ENCODE assay signal across 8 cellular contexts in genomic region chr1:1906185-1907097, GRCh38. TPM values are rescaled to one million over a fixed set of nuclear protein-coding genes. Genes with fewer than 3 reads are reported as not detected.
DNase-seq lines count a peak whose midpoint lies in the region; ATAC-seq and TF ChIP-seq lines count a peak whose summit lies in the region.

No MANE protein-coding gene starts in this region.

- H3K4me3 ChIP-seq in Loucy (ENCODE audit: low read length, poor library complexity, severe bottlenecking): no peak overlapping the region
- no peak overlapping the region for H3K4me3 ChIP-seq in trophoblast cell (ENCODE audit: low read depth, low read length)
- H3K4me3 ChIP-seq in upper lobe of right lung: no peak overlapping the region

- no peak overlapping the region for H3K4ac ChIP-seq in trophoblast cell (ENCODE audit: low read depth, low read length)

- H4K8ac ChIP-seq in trophoblast cell (ENCODE audit: low read depth, low read length): no peak overlapping the region

- peak; percentile 87 for ATAC-seq in SK-N-SH treated with all-trans-retinoic acid at 6 μM for 48 hours
- ATAC-seq in upper lobe of right lung: peak; percentile 77
- no peak for ATAC-seq in HG03095 (IDR thresholded peaks at IDR 0.05; ENCODE audit: unreplicated experiment)

- H3K9ac ChIP-seq in Loucy (ENCODE audit: low read depth, low read length, poor library complexity, severe bottlenecking) (peak overlapping the region; percentile 58), trophoblast cell (ENCODE audit: low read length) (no peak overlapping the region)

- H3K23ac ChIP-seq in trophoblast cell (ENCODE audit: low read length): no peak overlapping the region

- peak overlapping the region; percentile 10 for H2BK12ac ChIP-seq in trophoblast cell (ENCODE audit: low read length)

- H3K79me2 ChIP-seq in Loucy (ENCODE audit: insufficient read depth, low read length): no peaks in the 10 kb centered on the region
- peaks cover 8% of the 10 kb centered on the region for H3K79me2 ChIP-seq in trophoblast cell (ENCODE audit: control insufficient read depth, insufficient read depth, low read length, poor library complexity)

- DNase-seq in DMS53 treated with DMSO at 0.1 percent for 48 hours (lab: John Stamatoyannopoulos, UW; ENCODE audit: unreplicated experiment) (peak; percentile 63), glutamatergic neuron (peak; percentile 92), trophoblast cell (peak; percentile 85 to 93), upper lobe of right lung (peak; percentile 91)

- no peaks in the 10 kb centered on the region for H3K36me3 Mint-ChIP-seq in activated naive CD4-positive, alpha-beta T cell treated with anti-CD3 and anti-CD28 coated beads, Interleukin-2, amount 50 U/mL, for 24 hours
- H3K36me3 Mint-ChIP-seq in glutamatergic neuron (ENCODE audit: unreplicated experiment): no peaks in the 10 kb centered on the region

- H3K14ac ChIP-seq in trophoblast cell (ENCODE audit: low read length): no peak overlapping the region

- intact Hi-C loops in upper lobe of right lung (cut with DNase I): no loop called here

- no CpG with 5 or more reads among the region's 15 CpGs for WGBS in trophoblast cell (ENCODE audit: extremely low coverage, insufficient coverage, insufficient read length)

- no peaks in the 10 kb centered on the region for H3K36me3 ChIP-seq in Loucy (ENCODE audit: insufficient read depth, low read length)
- no peaks in the 10 kb centered on the region for H3K36me3 ChIP-seq in trophoblast cell (ENCODE audit: control insufficient read depth in 1 of 2, insufficient read depth in 2 of 2, low read length in 2 of 2)
- no peaks in the 10 kb centered on the region for H3K36me3 ChIP-seq in upper lobe of right lung

- H3K4me3 Mint-ChIP-seq in activated naive CD4-positive, alpha-beta T cell treated with anti-CD3 and anti-CD28 coated beads, Interleukin-2, amount 50 U/mL, for 24 hours: peak overlapping the region; percentile 34
- peak overlapping the region; percentile 47 for H3K4me3 Mint-ChIP-seq in glutamatergic neuron (ENCODE audit: unreplicated experiment)

- peak overlapping the region; percentile 19; the same call in 1 of the 2 replicates for H2AFZ ChIP-seq in Loucy (ENCODE audit: low read length)
- no peak overlapping the region for H2AFZ ChIP-seq in trophoblast cell (ENCODE audit: insufficient read depth, low read length, poor library complexity)

- no peaks in the 10 kb centered on the region for H3K27me3 Mint-ChIP-seq in activated naive CD4-positive, alpha-beta T cell treated with anti-CD3 and anti-CD28 coated beads, Interleukin-2, amount 50 U/mL, for 24 hours
- peaks cover 4% of the 10 kb centered on the region for H3K27me3 Mint-ChIP-seq in glutamatergic neuron (ENCODE audit: unreplicated experiment)

- H3K9me3 ChIP-seq in Loucy (ENCODE audit: insufficient read depth, low read depth, low read length) (no peaks in the 10 kb centered on the region), trophoblast cell (ENCODE audit: insufficient read depth, low read depth, low read length) (peaks cover 3% of the 10 kb centered on the region), upper lobe of right lung (no peaks in the 10 kb centered on the region)

- H3K4me1 Mint-ChIP-seq in activated naive CD4-positive, alpha-beta T cell treated with anti-CD3 and anti-CD28 coated beads, Interleukin-2, amount 50 U/mL, for 24 hours: peaks cover 13% of the 10 kb centered on the region
- H3K4me1 Mint-ChIP-seq in glutamatergic neuron (ENCODE audit: low read depth, unreplicated experiment): peaks cover 12% of the 10 kb centered on the region

- peak overlapping the region; percentile 27 for H4K91ac ChIP-seq in trophoblast cell (ENCODE audit: low read depth, low read length)

- no peaks in the 10 kb centered on the region for H3F3A ChIP-seq in Loucy (ENCODE audit: low read depth)

- H3K9me3 Mint-ChIP-seq in activated naive CD4-positive, alpha-beta T cell treated with anti-CD3 and anti-CD28 coated beads, Interleukin-2, amount 50 U/mL, for 24 hours: no peaks in the 10 kb centered on the region
- H3K9me3 Mint-ChIP-seq in glutamatergic neuron (ENCODE audit: unreplicated experiment): peaks cover 7% of the 10 kb centered on the region

- no peak overlapping the region for H3K27ac Mint-ChIP-seq in activated naive CD4-positive, alpha-beta T cell treated with anti-CD3 and anti-CD28 coated beads, Interleukin-2, amount 50 U/mL, for 24 hours
- H3K27ac Mint-ChIP-seq in glutamatergic neuron (ENCODE audit: unreplicated experiment): peak overlapping the region; percentile 90

- no peak overlapping the region for H2BK5ac ChIP-seq in trophoblast cell (ENCODE audit: low read depth, low read length, poor library complexity)

- no peaks in the 10 kb centered on the region for H3K9me2 ChIP-seq in Loucy (replicated peaks; ENCODE audit: low read depth, low read length)

- H3K79me1 ChIP-seq in trophoblast cell (ENCODE audit: low read length): peaks cover 19% of the 10 kb centered on the region

- peaks cover 10% of the 10 kb centered on the region for H3K4me1 ChIP-seq in Loucy (ENCODE audit: insufficient read depth, low read length, poor library complexity, severe bottlenecking)
- peaks cover 13 to 18% of the 10 kb centered on the region in 2 experiments for H3K4me1 ChIP-seq in trophoblast cell (ENCODE audit: control insufficient read depth in 1 of 2, insufficient read depth in 2 of 2, low read length in 2 of 2)
- peaks cover 13% of the 10 kb centered on the region for H3K4me1 ChIP-seq in upper lobe of right lung

- H4K12ac ChIP-seq in trophoblast cell (ENCODE audit: low read depth, low read length): no peak overlapping the region

- H2BK120ac ChIP-seq in trophoblast cell (ENCODE audit: insufficient read depth, low read length, poor library complexity): no peak overlapping the region

- no peak overlapping the region for H3K4me2 ChIP-seq in Loucy (ENCODE audit: low read depth, low read length, poor library complexity, severe bottlenecking)
- no peak overlapping the region for H3K4me2 ChIP-seq in trophoblast cell (ENCODE audit: low read length)

- H4K20me1 ChIP-seq in Loucy (ENCODE audit: insufficient read depth, low read length, poor library complexity, severe bottlenecking): no peaks in the 10 kb centered on the region

- H2AK5ac ChIP-seq in trophoblast cell (ENCODE audit: low read length): no peak overlapping the region

- H3K18ac ChIP-seq in trophoblast cell (ENCODE audit: low read length): no peak overlapping the region

- peak overlapping the region; percentile 13 for H3K27ac ChIP-seq in trophoblast cell (ENCODE audit: low read depth, low read length)
- H3K27ac ChIP-seq in upper lobe of right lung: no peak overlapping the region

- H3K27me3 ChIP-seq in Loucy (ENCODE audit: insufficient read depth, low read length, poor library complexity, severe bottlenecking) (no peaks in the 10 kb centered on the region), trophoblast cell (ENCODE audit: insufficient read depth, low read length) (no peaks in the 10 kb centered on the region), upper lobe of right lung (no peaks in the 10 kb centered on the region)

- TF ChIP-seq CTCF in Loucy (conservative IDR thresholded peaks at IDR 0.05; ENCODE audit: low read length): peak; percentile 97
- TF ChIP-seq CTCF in glutamatergic neuron (IDR thresholded peaks at IDR 0.05; ENCODE audit: partially characterized antibody, unreplicated experiment): peak; percentile 80
- TF ChIP-seq CTCF in upper lobe of right lung (IDR thresholded peaks at IDR 0.05): peak; percentile 87

TF ChIP-seq in SK-N-SH treated with all-trans-retinoic acid at 6 μM for 48 hours, 23 proteins besides CTCF, POLR2A, EP300 and RAD21:
- TF ChIP-seq ZNF70 (CRISPR knock-in tag; IDR thresholded peaks at IDR 0.05): peak; percentile 59; the same call in 1 of the 2 replicates
- no peak for TF ChIP-seq GLIS3 (CRISPR knock-in tag; IDR thresholded peaks at IDR 0.05)
- TF ChIP-seq TSHZ2 (CRISPR knock-in tag; IDR thresholded peaks at IDR 0.05): no peak
- TF ChIP-seq ISL1 (CRISPR knock-in tag; IDR thresholded peaks at IDR 0.05): peak; percentile 22; the same call in 1 of the 2 replicates
TF ChIP-seq in SK-N-SH treated with all-trans-retinoic acid at 6 μM for 48 hours: peak in this region for 2.

RNA-seq across cellular contexts. Expression of gene CALML6, which starts 8.6 kb away (rescaled TPM):
- total RNA-seq in glutamatergic neuron (ENCODE audit: unreplicated experiment) (5.2 TPM), upper lobe of right lung (0.90 TPM)
- 0.19 and 0.25 TPM in 2 replicates for polyA plus RNA-seq in trophoblast cell (2013)

RNA-seq across cellular contexts. Expression of gene TMEM52, which starts 12.6 kb away (rescaled TPM):
- 5.4 TPM for total RNA-seq in glutamatergic neuron (ENCODE audit: unreplicated experiment)
- polyA plus RNA-seq in trophoblast cell (2013): 3.7 and 4.1 TPM in 2 replicates
- 1.5 TPM for total RNA-seq in upper lobe of right lung

RNA-seq across cellular contexts. Expression of gene GNB1, which starts 15.6 kb away (rescaled TPM):
- total RNA-seq in glutamatergic neuron (ENCODE audit: unreplicated experiment) (734 TPM), upper lobe of right lung (328 TPM)
- polyA plus RNA-seq in trophoblast cell (2013): 211 and 220 TPM in 2 replicates
